Comparison of ENCODE assay signal across 18 cellular contexts in the genomic region with DNA sequence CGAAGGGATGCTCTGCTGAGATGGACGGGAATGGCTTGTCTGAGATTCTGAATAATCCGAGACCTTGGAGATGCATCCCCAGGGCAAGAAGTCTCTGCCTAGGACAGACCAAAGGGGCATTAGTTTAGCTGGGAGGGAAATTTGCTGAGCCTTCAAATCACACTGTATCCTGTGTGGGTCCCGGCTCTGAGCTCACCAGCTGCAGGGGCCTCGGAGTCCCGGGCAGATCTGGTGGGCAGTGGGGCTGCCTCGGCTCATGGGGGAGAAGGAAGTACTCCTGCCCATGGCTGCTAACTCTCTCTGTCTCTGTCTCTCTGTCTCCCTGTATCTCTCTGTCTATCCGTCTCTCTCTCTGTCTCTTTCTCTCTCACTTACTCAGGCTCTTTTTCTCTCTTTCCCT.
DNase-seq lines count a peak whose midpoint lies in the region; TF ChIP-seq lines count a peak whose summit lies in the region.
"Had no signal": no experiment of that assay in that cellular context is flagged by ENCODE, and none has a peak within 500 bp of the region (broad histone marks: within the 10 kb centered on the region; RNA-seq: fewer than 3 reads in every experiment).

No MANE protein-coding gene starts in this region.

- H3K9me3 ChIP-seq in HEK293 (ENCODE audit: control insufficient read depth, insufficient read depth, low read depth, low read length) (no peaks in the 10 kb centered on the region), osteoblast (ENCODE audit: low read depth, low read length) (no peaks in the 10 kb centered on the region), ovary (no peaks in the 10 kb centered on the region)
- H3K9me3 ChIP-seq: BE2C, BLaER1 had no signal

- no peak overlapping the region for H3K4me3 ChIP-seq in HEK293 (ENCODE audit: low read depth, low read length)
- H3K4me3 ChIP-seq in osteoblast (ENCODE audit: insufficient read depth, low read length), result no peak overlapping the region
- H3K4me3 ChIP-seq in ovary, result no peak overlapping the region
- H3K4me3 ChIP-seq: BLaER1 had no signal

- no peak for TF ChIP-seq CTCF in GM13976 (IDR thresholded peaks at IDR 0.05; ENCODE audit: borderline replicate concordance, control extremely low read depth, extremely low read depth, insufficient read depth, missing control alignments)
- no peak for TF ChIP-seq CTCF in HEK293 (tag by site-specific recombination; IDR thresholded peaks at IDR 0.05)
- TF ChIP-seq CTCF in osteoblast (IDR thresholded peaks at IDR 0.05; ENCODE audit: extremely low read depth, low read depth, low read length), result no peak
- no peak for TF ChIP-seq CTCF in ovary (IDR thresholded peaks at IDR 0.05)

- WGBS in ovary, 3 donors, result 73 to 83% (median 74%) methylated on average over 8 of the region's 8 CpGs

- H4K20me1 ChIP-seq in osteoblast (ENCODE audit: insufficient read depth, low read length), result no peaks in the 10 kb centered on the region
- H4K20me1 ChIP-seq: BLaER1 had no signal

- H3K27ac ChIP-seq in HEK293 (ENCODE audit: extremely low read depth, low read depth, low read length) (no peak overlapping the region), osteoblast (ENCODE audit: low read depth, low read length) (no peak overlapping the region), ovary (no peak overlapping the region)
- H3K27ac ChIP-seq: BLaER1 had no signal

- CTCF ChIA-PET in HEK293 (lab: Yijun Ruan, JAX), result no interaction called here

- no peak overlapping the region for H2AFZ ChIP-seq in osteoblast (ENCODE audit: low read length)

- POLR2A ChIA-PET in HEK293 (lab: Yijun Ruan, JAX), result no interaction called here

- H3K4me1 ChIP-seq in HEK293 (ENCODE audit: control insufficient read depth, insufficient read depth, low read length), result peaks cover 8% of the 10 kb centered on the region; the same call in 1 of the 2 replicates
- no peaks in the 10 kb centered on the region for H3K4me1 ChIP-seq in osteoblast (ENCODE audit: insufficient read depth, low read length)
- no peaks in the 10 kb centered on the region for H3K4me1 ChIP-seq in ovary (ENCODE audit: insufficient read depth)
- H3K4me1 ChIP-seq: BE2C had no signal

- H3K27me3 ChIP-seq in osteoblast (ENCODE audit: insufficient read depth, low read length) (no peaks in the 10 kb centered on the region), ovary (no peaks in the 10 kb centered on the region)
- H3K27me3 ChIP-seq: BE2C, BLaER1 had no signal

- no peak for TF ChIP-seq EP300 in ovary (IDR thresholded peaks at IDR 0.05)

- no peak for TF ChIP-seq POLR2A in ovary (IDR thresholded peaks at IDR 0.05)

- H3K36me3 ChIP-seq in HEK293 (ENCODE audit: control insufficient read depth in 2 of 2, insufficient read depth in 1 of 2, low read length in 2 of 2), result no peaks in the 10 kb centered on the region
- H3K36me3 ChIP-seq in osteoblast (ENCODE audit: insufficient read depth, low read length), result no peaks in the 10 kb centered on the region
- no peaks in the 10 kb centered on the region for H3K36me3 ChIP-seq in ovary
- H3K36me3 ChIP-seq: BE2C, BLaER1 had no signal

- DNase-seq in GM13976 (ENCODE audit: low spot score) (peak; percentile 13), osteoblast (ENCODE audit: insufficient read length, low spot score, missing footprints) (peak; percentile 89), DMS114 treated with DMSO at 0.1 percent for 48 hours (lab: John Stamatoyannopoulos, UW; ENCODE audit: unreplicated experiment) (no peak), NCI-H345 (lab: John Stamatoyannopoulos, UW) (no peak), ovary (no peak)
- DNase-seq: 8988T; ACHN; BE2C; C1 segment of cervical spinal cord; CD4-positive, alpha-beta memory T cell; CD4-positive, CD25-positive, alpha-beta regulatory T cell; CD8-positive, alpha-beta memory T cell; COR-L47; DMS 273 treated with DMSO at 0.1 percent for 48 hours; DMS79 treated with DMSO at 0.1 percent for 48 hours; GF-D8 had no signal

- intact Hi-C loops in ovary (cut with DNase I), result no loop called here

- H3K79me2 ChIP-seq in osteoblast (ENCODE audit: insufficient read depth, low read length), result no peaks in the 10 kb centered on the region

- in situ Hi-C loops in GM13976 (cut with MboI; ENCODE audit: low sequenced_read_pairs, unreplicated experiment), result no loop called here

- H3K4me2 ChIP-seq in osteoblast (ENCODE audit: insufficient read depth, low read length), result no peak overlapping the region
- H3K4me2 ChIP-seq: BLaER1 had no signal

TF ChIP-seq in HEK293, 187 proteins besides CTCF, POLR2A, EP300 and RAD21:
- TF ChIP-seq, protein P1, sequence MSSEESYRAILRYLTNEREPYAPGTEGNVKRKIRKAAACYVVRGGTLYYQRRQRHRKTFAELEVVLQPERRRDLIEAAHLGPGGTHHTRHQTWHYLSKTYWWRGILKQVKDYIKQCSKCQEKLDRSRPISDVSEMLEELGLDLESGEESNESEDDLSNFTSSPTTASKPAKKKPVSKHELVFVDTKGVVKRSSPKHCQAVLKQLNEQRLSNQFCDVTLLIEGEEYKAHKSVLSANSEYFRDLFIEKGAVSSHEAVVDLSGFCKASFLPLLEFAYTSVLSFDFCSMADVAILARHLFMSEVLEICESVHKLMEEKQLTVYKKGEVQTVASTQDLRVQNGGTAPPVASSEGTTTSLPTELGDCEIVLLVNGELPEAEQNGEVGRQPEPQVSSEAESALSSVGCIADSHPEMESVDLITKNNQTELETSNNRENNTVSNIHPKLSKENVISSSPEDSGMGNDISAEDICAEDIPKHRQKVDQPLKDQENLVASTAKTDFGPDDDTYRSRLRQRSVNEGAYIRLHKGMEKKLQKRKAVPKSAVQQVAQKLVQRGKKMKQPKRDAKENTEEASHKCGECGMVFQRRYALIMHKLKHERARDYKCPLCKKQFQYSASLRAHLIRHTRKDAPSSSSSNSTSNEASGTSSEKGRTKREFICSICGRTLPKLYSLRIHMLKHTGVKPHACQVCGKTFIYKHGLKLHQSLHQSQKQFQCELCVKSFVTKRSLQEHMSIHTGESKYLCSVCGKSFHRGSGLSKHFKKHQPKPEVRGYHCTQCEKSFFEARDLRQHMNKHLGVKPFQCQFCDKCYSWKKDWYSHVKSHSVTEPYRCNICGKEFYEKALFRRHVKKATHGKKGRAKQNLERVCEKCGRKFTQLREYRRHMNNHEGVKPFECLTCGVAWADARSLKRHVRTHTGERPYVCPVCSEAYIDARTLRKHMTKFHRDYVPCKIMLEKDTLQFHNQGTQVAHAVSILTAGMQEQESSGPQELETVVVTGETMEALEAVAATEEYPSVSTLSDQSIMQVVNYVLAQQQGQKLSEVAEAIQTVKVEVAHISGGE (tag by site-specific recombination; conservative IDR thresholded peaks at IDR 0.05; ENCODE audit: low read depth), result no peak
- TF ChIP-seq ZNF366 (tag by site-specific recombination; conservative IDR thresholded peaks at IDR 0.05), result 0 out of 2 replicates have a peak, but pooled peaks have one; percentile 18
TF ChIP-seq in HEK293: peak in this region for 1.

Comparison
In these comparisons a context has a peak if more than half of its experiments do, and no peak if none do; other contexts are left out.
1. DNase-seq: peak in GM13976 (single experiment) and osteoblast (single experiment); none in DMS114 treated with DMSO at 0.1 percent for 48 hours (single experiment), NCI-H345 (single experiment) and ovary (0 of 5).